1 cellular context compared by ENCODE assay signal in the genomic region with DNA sequence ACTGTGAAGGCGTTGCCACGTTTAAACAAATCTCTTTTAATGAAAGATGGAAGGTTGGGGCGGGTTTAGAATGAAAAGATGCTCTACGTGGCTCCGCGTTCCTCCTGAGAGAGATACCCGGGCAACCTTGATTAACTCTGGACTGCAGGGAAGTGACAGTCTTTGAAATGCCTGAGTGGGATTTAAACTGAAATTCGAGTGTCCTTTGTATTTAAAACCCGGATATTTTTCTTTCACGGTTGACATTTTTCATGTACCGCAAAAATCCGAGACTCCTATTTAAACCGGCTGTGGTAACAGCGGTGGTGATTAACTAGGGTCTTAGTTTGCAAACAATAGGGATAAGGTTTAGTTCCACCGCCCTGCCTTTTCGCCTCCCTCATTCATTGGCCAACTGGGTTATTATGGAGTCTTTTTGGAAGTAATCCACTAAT.
TF ChIP-seq lines count a peak whose summit lies in the region.

No MANE protein-coding gene starts in this region.

TF ChIP-seq in GM12878, 131 proteins besides CTCF, POLR2A, EP300 and RAD21 (continued from another document):
- no peak for TF ChIP-seq ZNF217 (IDR thresholded peaks at IDR 0.05)
